ENCODE assay signal across 8 cellular contexts in the genomic region with DNA sequence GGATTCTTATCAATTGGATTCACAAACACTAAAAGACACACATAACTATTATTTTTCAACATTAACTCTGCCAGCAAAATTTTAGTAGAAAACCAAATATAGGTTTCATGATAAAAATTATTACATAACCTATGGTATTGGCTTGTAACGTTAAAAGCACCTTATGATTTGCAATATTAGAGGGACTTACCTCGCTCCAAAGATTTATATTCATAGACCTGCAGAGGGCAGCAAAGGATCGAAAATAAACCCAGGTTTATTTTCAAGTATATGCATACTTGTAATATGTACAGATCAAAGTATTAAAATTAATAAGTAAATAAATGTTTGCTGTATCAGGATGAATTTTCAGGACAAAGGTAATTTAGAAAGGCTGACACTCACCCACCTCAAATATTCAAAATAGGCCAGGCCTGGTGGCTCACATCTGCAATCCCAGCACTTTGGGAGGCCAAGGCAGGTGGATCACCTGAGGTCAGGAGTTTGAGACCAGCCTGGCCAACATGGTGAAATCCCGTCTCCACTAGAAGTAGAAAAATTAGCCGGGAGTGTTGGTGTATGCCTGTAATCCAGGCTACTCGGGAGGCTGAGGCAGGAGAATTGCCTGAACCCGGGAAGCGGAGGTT. TPM values are rescaled to one million over a fixed set of nuclear protein-coding genes. Genes with fewer than 3 reads are reported as not detected.
DNase-seq lines count a peak whose midpoint lies in the region; ATAC-seq and TF ChIP-seq lines count a peak whose summit lies in the region.

No MANE protein-coding gene starts in this region.

- H3K4me1 ChIP-seq in cardiac muscle cell (ENCODE audit: low read depth) (no peaks in the 10 kb centered on the region), right cardiac atrium (ENCODE audit: control insufficient read depth, insufficient read depth, low read length) (no peaks in the 10 kb centered on the region)

- no TSS peak for BruUV-seq in MCF 10A (replicated peaks; lab: Mats Ljungman, UMichigan)

- no peak overlapping the region for H3K27ac Mint-ChIP-seq in MCF 10A (ENCODE audit: low read depth, unreplicated experiment)
- H3K27ac Mint-ChIP-seq in memory B cell, result no peak overlapping the region

- DNase-seq in cardiac muscle cell (ENCODE audit: low read depth in 1 of 2, low spot score in 1 of 2) (peak; percentile 45 to 57), right cardiac atrium (no peak), MV-4-11 (lab: John Stamatoyannopoulos, UW) (peak; percentile 43), MCF 10A (ENCODE audit: unreplicated experiment) (peak; percentile 60), memory B cell (ENCODE audit: low spot score in 2 of 2) (peak; percentile 15 to 19), GM19238 (ENCODE audit: insufficient read length, low spot score) (no peak)
- no peak for DNase-seq in activated CD8-positive, alpha-beta memory T cell treated with anti-CD3 and anti-CD28 coated beads, Interleukin-2, amount 50 U/mL, for 4 hours

- H3K4me1 Mint-ChIP-seq in MCF 10A (ENCODE audit: insufficient read depth, unreplicated experiment), result no peaks in the 10 kb centered on the region
- no peaks in the 10 kb centered on the region for H3K4me1 Mint-ChIP-seq in memory B cell

- H3K36me3 Mint-ChIP-seq in MCF 10A (ENCODE audit: insufficient read depth, unreplicated experiment), result peaks cover 93% of the 10 kb centered on the region
- peaks cover 21% of the 10 kb centered on the region for H3K36me3 Mint-ChIP-seq in memory B cell

- intact Hi-C loops in right cardiac atrium (cut with DNase I) (no loop called here), MCF 10A (cut with micrococcal nuclease) (no loop called here)

- H3K4me3 Mint-ChIP-seq in MCF 10A (ENCODE audit: unreplicated experiment) (no peak overlapping the region), memory B cell (no peak overlapping the region)

- H3K27me3 Mint-ChIP-seq in MCF 10A (ENCODE audit: insufficient read depth, unreplicated experiment), result no peaks in the 10 kb centered on the region
- H3K27me3 Mint-ChIP-seq in memory B cell, result no peaks in the 10 kb centered on the region

- 77% methylated on average over 8 of the region's 8 CpGs for WGBS in right cardiac atrium

- peaks cover 63% of the 10 kb centered on the region for H3K36me3 ChIP-seq in cardiac muscle cell

- no peak for ATAC-seq in right cardiac atrium
- ATAC-seq in memory B cell (ENCODE audit: low read depth), result peak; percentile 62
- no peak for ATAC-seq in HG02884 (IDR thresholded peaks at IDR 0.05; ENCODE audit: unreplicated experiment)

- no peak overlapping the region for H3K27ac ChIP-seq in cardiac muscle cell
- no peak overlapping the region for H3K27ac ChIP-seq in right cardiac atrium (ENCODE audit: low read length)

- TF ChIP-seq CTCF in cardiac muscle cell (IDR thresholded peaks at IDR 0.05; ENCODE audit: low read depth, low read length) (peak; percentile 34), MCF 10A (IDR thresholded peaks at IDR 0.05; ENCODE audit: unreplicated experiment) (no peak)

- H3K9me3 Mint-ChIP-seq in MCF 10A (ENCODE audit: unreplicated experiment) (no peaks in the 10 kb centered on the region), memory B cell (no peaks in the 10 kb centered on the region)

- H3K9me3 ChIP-seq in cardiac muscle cell (ENCODE audit: low read depth) (no peaks in the 10 kb centered on the region), right cardiac atrium (ENCODE audit: control insufficient read depth, low read length) (no peaks in the 10 kb centered on the region)

- no peak overlapping the region for H3K4me3 ChIP-seq in cardiac muscle cell
- H3K4me3 ChIP-seq in right cardiac atrium (ENCODE audit: low read length), result no peak overlapping the region

- H3K27me3 ChIP-seq in cardiac muscle cell (no peaks in the 10 kb centered on the region), right cardiac atrium (ENCODE audit: control insufficient read depth, insufficient read depth) (no peaks in the 10 kb centered on the region)

- POLR2A ChIA-PET in MCF 10A (lab: Yijun Ruan, JAX), result no interaction called here

- CTCF ChIA-PET in MCF 10A (lab: Yijun Ruan, JAX), result interaction anchor here (0.6 to 1.0 kb wide), 5 partner anchors 9 to 375 kb away, joined by 3 to 6 read pairs (median 3); no protein-coding TSS in a partner anchor

RNA-seq across cellular contexts. Expression of gene LRPPRC, which starts 45.3 kb away (rescaled TPM):
- 61.7 and 71.9 TPM in 2 replicates for total RNA-seq in cardiac muscle cell
- 39.5 and 48.4 TPM in 2 replicates for polyA plus RNA-seq in cardiac muscle cell
- 10 to 100 TPM; 73.5 to 83.6 (median 78.4) TPM for total RNA-seq in right cardiac atrium
- polyA plus RNA-seq in right cardiac atrium, result 32.0 TPM
- total RNA-seq in MCF 10A (2022), result 139 and 160 TPM in 2 replicates

Comparison
In these comparisons a context has a peak if more than half of its experiments do, and no peak if none do; other contexts are left out.
1. DNase-seq: peak in cardiac muscle cell (2 of 2), MV-4-11 (single experiment), MCF 10A (single experiment) and memory B cell (2 of 2); none in right cardiac atrium (0 of 3), activated CD8-positive, alpha-beta memory T cell treated with anti-CD3 and anti-CD28 coated beads, Interleukin-2, amount 50 U/mL, for 4 hours (single experiment) and GM19238 (single experiment).